ENCODE assay signal across 13 cellular contexts in the genomic region with DNA sequence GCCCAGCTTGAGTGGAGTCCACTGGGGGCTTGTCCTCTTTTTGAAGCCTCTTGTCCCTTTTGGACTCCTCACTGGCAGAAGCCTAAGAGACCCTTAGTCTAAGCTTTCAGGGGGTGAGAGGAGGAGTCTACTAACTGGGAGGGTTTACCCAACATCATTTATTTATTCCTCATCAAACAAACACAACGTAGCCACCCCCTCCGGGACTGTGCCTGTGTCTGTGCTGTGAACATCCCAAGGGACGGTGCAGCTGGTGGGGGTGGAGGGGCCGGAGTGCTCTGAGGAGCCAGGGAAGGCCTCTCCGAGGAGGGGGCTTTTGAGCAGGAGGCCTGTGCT. TPM values are rescaled to one million over a fixed set of nuclear protein-coding genes. Genes with fewer than 3 reads are reported as not detected.
DNase-seq lines count a peak whose midpoint lies in the region; ATAC-seq, FAIRE-seq and TF ChIP-seq lines count a peak whose summit lies in the region.
"Had no signal": no experiment of that assay in that cellular context is flagged by ENCODE, and none has a peak within 500 bp of the region (broad histone marks: within the 10 kb centered on the region; RNA-seq: fewer than 3 reads in every experiment).

No MANE protein-coding gene starts in this region.

- H3K4me2 ChIP-seq in A549, result peak overlapping the region; percentile 40

- peak overlapping the region; percentile 61 to 87 for H3K27ac ChIP-seq in A549
- H3K27ac ChIP-seq in substantia nigra (ENCODE audit: low read depth, low read length, poor library complexity, severe bottlenecking), result no peak overlapping the region

- no peak for DNase-seq in A549 (ENCODE audit: low read depth in 1 of 2, low spot score in 1 of 2)
- DNase-seq in NB4 (ENCODE audit: low read depth), result peak; percentile 48
- DNase-seq in ecto neural progenitor cell (ENCODE audit: low spot score), result peak; percentile 39
- DNase-seq in natural killer cell treated with Interleukin-12 subunit alpha and Interleukin-12 subunit beta and Interleukin-15 and Interleukin-18, amount 100 ng/mL, for 72 hours (ENCODE audit: low spot score), result peak; percentile 22
- no peak for DNase-seq in activated gamma-delta T cell treated with Interleukin-2 at 50 U/mL for 16 hours
- no peak for DNase-seq in activated naive CD4-positive, alpha-beta T cell (lab: John Stamatoyannopoulos, UW)
- DNase-seq in substantia nigra (lab: John Stamatoyannopoulos, UW), result no peak
- no peak for DNase-seq in activated naive CD8-positive, alpha-beta T cell treated with anti-CD3 and anti-CD28 coated beads for 36 hours
- DNase-seq: activated CD4-positive, alpha-beta T cell treated with anti-CD3 and anti-CD28 coated beads, Interleukin-2, amount 10 ng/mL, durations not matched to agents 24 days and 14 days; NCI-H1436; nucleus accumbens had no signal

- no peak for FAIRE-seq in A549 (lab: Jason Lieb, UNC)

- CTCF ChIA-PET in A549 (lab: Yijun Ruan, JAX), result interaction anchor here (0.5 to 21.2 kb wide), 44 partner anchors 8 to 634 kb away, joined by 3 to 262 read pairs (median 6); a partner anchor contains a TSS

- no peak for TF ChIP-seq RAD21 in A549 (conservative IDR thresholded peaks at IDR 0.05 in 1 of 2, IDR thresholded peaks at IDR 0.05 in 1 of 2)

- TF ChIP-seq POLR2A in A549 (IDR thresholded peaks at IDR 0.05; ENCODE audit: low read length) (no peak), NB4 (IDR thresholded peaks at IDR 0.05; ENCODE audit: extremely low read depth, insufficient read length) (no peak)

- H3K27me3 Mint-ChIP-seq in natural killer cell treated with Interleukin-12 subunit alpha and Interleukin-12 subunit beta and Interleukin-15 and Interleukin-18, amount 100 ng/mL, for 72 hours, result no peaks in the 10 kb centered on the region
- H3K27me3 Mint-ChIP-seq in activated naive CD8-positive, alpha-beta T cell treated with anti-CD3 and anti-CD28 coated beads for 36 hours, result peaks cover 4% of the 10 kb centered on the region

- H3K4me3 ChIP-seq in A549, result no peak overlapping the region
- no peak overlapping the region for H3K4me3 ChIP-seq in NB4 (ENCODE audit: low read depth, low read length)
- H3K4me3 ChIP-seq: lung, tibial nerve had no signal

- POLR2A ChIA-PET in A549 (lab: Yijun Ruan, JAX), result interaction anchor here (1.7 to 2.1 kb wide), 2 partner anchors 43 to 170 kb away, joined by 5 to 10 read pairs; a partner anchor contains a TSS

- no peak overlapping the region for H3K4me3 Mint-ChIP-seq in natural killer cell treated with Interleukin-12 subunit alpha and Interleukin-12 subunit beta and Interleukin-15 and Interleukin-18, amount 100 ng/mL, for 72 hours
- H3K4me3 Mint-ChIP-seq in activated naive CD8-positive, alpha-beta T cell treated with anti-CD3 and anti-CD28 coated beads for 36 hours, result no peak overlapping the region

- no peak for TF ChIP-seq EP300 in A549 (IDR thresholded peaks at IDR 0.05)

- H3K36me3 Mint-ChIP-seq in natural killer cell treated with Interleukin-12 subunit alpha and Interleukin-12 subunit beta and Interleukin-15 and Interleukin-18, amount 100 ng/mL, for 72 hours, result no peaks in the 10 kb centered on the region
- H3K36me3 Mint-ChIP-seq in activated naive CD8-positive, alpha-beta T cell treated with anti-CD3 and anti-CD28 coated beads for 36 hours, result no peaks in the 10 kb centered on the region

- 73% methylated on average over 5 of the region's 5 CpGs for WGBS in A549 (ENCODE audit: missing lambda C conversion rate)

- ATAC-seq in A549, result peak in 1 of 2 experiments; percentile 6; a peak in 3 of 6 replicates
- no peak for ATAC-seq in natural killer cell treated with Interleukin-12 subunit alpha and Interleukin-12 subunit beta and Interleukin-15 and Interleukin-18, amount 100 ng/mL, for 72 hours

- no peaks in the 10 kb centered on the region for H3K9me3 ChIP-seq in A549
- H3K9me3 ChIP-seq: tibial nerve had no signal

- H3K9me3 Mint-ChIP-seq in natural killer cell treated with Interleukin-12 subunit alpha and Interleukin-12 subunit beta and Interleukin-15 and Interleukin-18, amount 100 ng/mL, for 72 hours, result no peaks in the 10 kb centered on the region
- H3K9me3 Mint-ChIP-seq in activated naive CD8-positive, alpha-beta T cell treated with anti-CD3 and anti-CD28 coated beads for 36 hours, result no peaks in the 10 kb centered on the region
- H3K9me3 Mint-ChIP-seq: activated CD4-positive, alpha-beta T cell treated with anti-CD3 and anti-CD28 coated beads, Interleukin-2, amount 10 ng/mL, durations not matched to agents 24 days and 14 days had no signal

- peaks cover 23 to 26% of the 10 kb centered on the region in 2 donors for H3K4me1 Mint-ChIP-seq in natural killer cell treated with Interleukin-12 subunit alpha and Interleukin-12 subunit beta and Interleukin-15 and Interleukin-18, amount 100 ng/mL, for 72 hours (ENCODE audit: low read depth in 2 of 2)
- peaks cover 5% of the 10 kb centered on the region for H3K4me1 Mint-ChIP-seq in activated naive CD8-positive, alpha-beta T cell treated with anti-CD3 and anti-CD28 coated beads for 36 hours

- H3K4me1 ChIP-seq in A549, result peaks cover 30% of the 10 kb centered on the region

- TF ChIP-seq CTCF in A549 (IDR thresholded peaks at IDR 0.05) (no peak), NB4 (IDR thresholded peaks at IDR 0.05; ENCODE audit: low read depth, low read length) (no peak)

- peak overlapping the region; percentile 65 to 73 for H3K27ac Mint-ChIP-seq in natural killer cell treated with Interleukin-12 subunit alpha and Interleukin-12 subunit beta and Interleukin-15 and Interleukin-18, amount 100 ng/mL, for 72 hours
- H3K27ac Mint-ChIP-seq in activated naive CD8-positive, alpha-beta T cell treated with anti-CD3 and anti-CD28 coated beads for 36 hours, result no peak overlapping the region

TF ChIP-seq in A549, 52 proteins besides CTCF, POLR2A, EP300 and RAD21:
- TF ChIP-seq HOXB13 (CRISPR knock-in tag; IDR thresholded peaks at IDR 0.05; ENCODE audit: low read depth) (no peak), PHF8 (IDR thresholded peaks at IDR 0.05; ENCODE audit: borderline replicate concordance, low read depth) (no peak), EHF (CRISPR knock-in tag; IDR thresholded peaks at IDR 0.05) (no peak), MAFK (IDR thresholded peaks at IDR 0.05; ENCODE audit: partially characterized antibody) (no peak), FOSB (CRISPR knock-in tag; IDR thresholded peaks at IDR 0.05) (no peak), CBX2 (IDR thresholded peaks at IDR 0.05; ENCODE audit: borderline replicate concordance, low read depth) (no peak), BHLHE40 (IDR thresholded peaks at IDR 0.05; ENCODE audit: low read depth, low read length) (no peak), RCOR1 (IDR thresholded peaks at IDR 0.05; ENCODE audit: low read depth, low read length) (no peak), MYC (IDR thresholded peaks at IDR 0.05; ENCODE audit: borderline replicate concordance, low read length) (no peak), ZSCAN20 (CRISPR knock-in tag; IDR thresholded peaks at IDR 0.05) (no peak)
- TF ChIP-seq, protein P1, sequence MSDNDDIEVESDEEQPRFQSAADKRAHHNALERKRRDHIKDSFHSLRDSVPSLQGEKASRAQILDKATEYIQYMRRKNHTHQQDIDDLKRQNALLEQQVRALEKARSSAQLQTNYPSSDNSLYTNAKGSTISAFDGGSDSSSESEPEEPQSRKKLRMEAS (IDR thresholded peaks at IDR 0.05), result no peak
- TF ChIP-seq, protein P2, sequence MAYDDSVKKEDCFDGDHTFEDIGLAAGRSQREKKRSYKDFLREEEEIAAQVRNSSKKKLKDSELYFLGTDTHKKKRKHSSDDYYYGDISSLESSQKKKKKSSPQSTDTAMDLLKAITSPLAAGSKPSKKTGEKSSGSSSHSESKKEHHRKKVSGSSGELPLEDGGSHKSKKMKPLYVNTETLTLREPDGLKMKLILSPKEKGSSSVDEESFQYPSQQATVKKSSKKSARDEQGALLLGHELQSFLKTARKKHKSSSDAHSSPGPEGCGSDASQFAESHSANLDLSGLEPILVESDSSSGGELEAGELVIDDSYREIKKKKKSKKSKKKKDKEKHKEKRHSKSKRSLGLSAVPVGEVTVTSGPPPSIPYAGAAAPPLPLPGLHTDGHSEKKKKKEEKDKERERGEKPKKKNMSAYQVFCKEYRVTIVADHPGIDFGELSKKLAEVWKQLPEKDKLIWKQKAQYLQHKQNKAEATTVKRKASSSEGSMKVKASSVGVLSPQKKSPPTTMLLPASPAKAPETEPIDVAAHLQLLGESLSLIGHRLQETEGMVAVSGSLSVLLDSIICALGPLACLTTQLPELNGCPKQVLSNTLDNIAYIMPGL (CRISPR knock-in tag; IDR thresholded peaks at IDR 0.05; ENCODE audit: borderline replicate concordance), result no peak
TF ChIP-seq in A549: peak in this region for 0.

RNA-seq across cellular contexts. Expression of a gene that starts 42.7 kb away (rescaled TPM):
- polyA plus RNA-seq in A549 (2011; rRNA removed), result 40.8 and 51.7 TPM in 2 replicates
- 9.8 TPM in 2 replicates for polyA plus RNA-seq in A549 (2012; cell fraction: cytosol; rRNA removed)
- 5.3 and 7.4 TPM in 2 replicates for polyA plus RNA-seq in A549 (2012; cell fraction: nucleus; rRNA removed)
- polyA plus RNA-seq in A549 (2017; fragmentation: RNase III; extraction: RNeasy Plus Mini Kit Qiagen cat#74134 plus additional on column Dnase treatment), result 32.4 to 40.6 TPM (median 37.0 TPM) in 3 replicates
- 43.1 and 45.5 TPM in 2 replicates for polyA minus RNA-seq in A549 (2011; rRNA and poly(A)+ RNA removed)
- 10 to 100 TPM; 34.4 to 42.3 TPM for total RNA-seq in natural killer cell treated with Interleukin-12 subunit alpha and Interleukin-12 subunit beta and Interleukin-15 and Interleukin-18, amount 100 ng/mL, for 72 hours
- total RNA-seq in activated naive CD8-positive, alpha-beta T cell treated with anti-CD3 and anti-CD28 coated beads for 36 hours, result 10 to 100 TPM; 23.0 to 25.3 TPM

Comparison
In these comparisons a context has a peak if more than half of its experiments do, and no peak if none do; other contexts are left out.
1. DNase-seq: peak in NB4 (single experiment), ecto neural progenitor cell (single experiment) and natural killer cell treated with Interleukin-12 subunit alpha and Interleukin-12 subunit beta and Interleukin-15 and Interleukin-18, amount 100 ng/mL, for 72 hours (single experiment); none in A549 (0 of 2), activated gamma-delta T cell treated with Interleukin-2 at 50 U/mL for 16 hours (single experiment), activated naive CD4-positive, alpha-beta T cell (0 of 4), substantia nigra (0 of 49) and activated naive CD8-positive, alpha-beta T cell treated with anti-CD3 and anti-CD28 coated beads for 36 hours (single experiment).